In genomic region chr15:101128191-101128590, GRCh38 we compare ENCODE assay signal across 8 cellular contexts.
A peak's percentile ranks its signal among the peaks of the same experiment; 100 is the strongest.
DNase-seq lines count a peak whose midpoint lies in the region; TF ChIP-seq lines count a peak whose summit lies in the region.

No MANE protein-coding gene starts in this region.

- DNase-seq in activated naive CD4-positive, alpha-beta T cell treated with anti-CD3 and anti-CD28 coated beads, Interleukin-2, amount 10 ng/mL, durations not matched to agents 7 days and 5 days: no peak
- no peak for DNase-seq in activated naive CD4-positive, alpha-beta T cell treated with anti-CD3 and anti-CD28 coated beads, Interleukin-2, amount 50 U/mL, for 16 hours
- DNase-seq in amniotic stem cell (lab: John Stamatoyannopoulos, UW): peak; percentile 73
- DNase-seq in kidney epithelial cell (ENCODE audit: low read depth): peak; percentile 81
- DNase-seq in vagina (ENCODE audit: extremely low spot score in 2 of 2): no peak
- no peak for DNase-seq in D341Med (ENCODE audit: low spot score)
- no peak for DNase-seq in OCI-M1 (lab: John Stamatoyannopoulos, UW)
- DNase-seq in H7: no peak

- no peak overlapping the region for H3K4me3 ChIP-seq in kidney epithelial cell (ENCODE audit: low read depth, low read length)
- H3K4me3 ChIP-seq in vagina: no peak overlapping the region
- no peak overlapping the region for H3K4me3 ChIP-seq in H7 (ENCODE audit: insufficient read depth, low read depth, low read length)

- peaks cover 18% of the 10 kb centered on the region for H3K27me3 Mint-ChIP-seq in activated naive CD4-positive, alpha-beta T cell treated with anti-CD3 and anti-CD28 coated beads, Interleukin-2, amount 10 ng/mL, durations not matched to agents 7 days and 5 days

- H3K27me3 ChIP-seq in kidney epithelial cell (ENCODE audit: control insufficient read depth, insufficient read depth, low read length) (no peaks in the 10 kb centered on the region), vagina (no peaks in the 10 kb centered on the region), H7 (ENCODE audit: control insufficient read depth, insufficient read depth, low read length) (no peaks in the 10 kb centered on the region)

- peaks cover 20% of the 10 kb centered on the region for H3K4me1 ChIP-seq in vagina

- H3K27ac ChIP-seq in vagina: peak overlapping the region; percentile 79

- TF ChIP-seq CTCF in kidney epithelial cell (IDR thresholded peaks at IDR 0.05; ENCODE audit: insufficient read depth, low read length, poor library complexity, severe bottlenecking) (no peak), vagina (IDR thresholded peaks at IDR 0.05) (no peak)

- H3K36me3 Mint-ChIP-seq in activated naive CD4-positive, alpha-beta T cell treated with anti-CD3 and anti-CD28 coated beads, Interleukin-2, amount 10 ng/mL, durations not matched to agents 7 days and 5 days: peaks cover 13% of the 10 kb centered on the region

- H3K36me3 ChIP-seq in kidney epithelial cell (ENCODE audit: control insufficient read depth, insufficient read depth, low read length) (no peaks in the 10 kb centered on the region), vagina (no peaks in the 10 kb centered on the region), H7 (replicated peaks; ENCODE audit: control insufficient read depth, insufficient read depth, low read length) (no peaks in the 10 kb centered on the region)

- H3K9me3 ChIP-seq in vagina: no peaks in the 10 kb centered on the region

- CTCF ChIA-PET in activated naive CD4-positive, alpha-beta T cell treated with anti-CD3 and anti-CD28 coated beads, Interleukin-2, amount 10 ng/mL, durations not matched to agents 7 days and 5 days (lab: Charles Lee): interaction anchor here (1.1 to 1.3 kb wide), 2 partner anchors 8 to 112 kb away, joined by 3 read pairs; no protein-coding TSS in a partner anchor

- peak overlapping the region; percentile 97 for H3K27ac Mint-ChIP-seq in activated naive CD4-positive, alpha-beta T cell treated with anti-CD3 and anti-CD28 coated beads, Interleukin-2, amount 10 ng/mL, durations not matched to agents 7 days and 5 days

- H3K4me1 Mint-ChIP-seq in activated naive CD4-positive, alpha-beta T cell treated with anti-CD3 and anti-CD28 coated beads, Interleukin-2, amount 10 ng/mL, durations not matched to agents 7 days and 5 days: peaks cover 66% of the 10 kb centered on the region

- no peak overlapping the region for H3K4me3 Mint-ChIP-seq in activated naive CD4-positive, alpha-beta T cell treated with anti-CD3 and anti-CD28 coated beads, Interleukin-2, amount 10 ng/mL, durations not matched to agents 7 days and 5 days

- no peak for TF ChIP-seq POLR2A in vagina (IDR thresholded peaks at IDR 0.05)

- peaks cover 3% of the 10 kb centered on the region for H3K9me3 Mint-ChIP-seq in activated naive CD4-positive, alpha-beta T cell treated with anti-CD3 and anti-CD28 coated beads, Interleukin-2, amount 10 ng/mL, durations not matched to agents 7 days and 5 days

- intact Hi-C loops in vagina (cut with DNase I): no loop called here

Comparison
In these comparisons a context has a peak if more than half of its experiments do, and no peak if none do; other contexts are left out.
1. DNase-seq: peak in amniotic stem cell (single experiment) and kidney epithelial cell (single experiment); none in activated naive CD4-positive, alpha-beta T cell treated with anti-CD3 and anti-CD28 coated beads, Interleukin-2, amount 10 ng/mL, durations not matched to agents 7 days and 5 days (single experiment), activated naive CD4-positive, alpha-beta T cell treated with anti-CD3 and anti-CD28 coated beads, Interleukin-2, amount 50 U/mL, for 16 hours (single experiment), vagina (0 of 2), D341Med (single experiment), OCI-M1 (single experiment) and H7 (single experiment).